Comparison of ENCODE assay signal across 8 cellular contexts in genomic region chr5:122844136-122844915, GRCh38. TPM values are rescaled to one million over a fixed set of nuclear protein-coding genes. Genes with fewer than 3 reads are reported as not detected.
DNase-seq lines count a peak whose midpoint lies in the region; ATAC-seq and TF ChIP-seq lines count a peak whose summit lies in the region.

No MANE protein-coding gene starts in this region.

- H3K4me3 ChIP-seq in NB4 (ENCODE audit: low read depth, low read length) (peak overlapping the region; percentile 69), duodenal mucosa (ENCODE audit: low read depth in 1 of 2, low read length in 2 of 2) (peak overlapping the region; percentile 79 to 86), mucosa of descending colon (no peak overlapping the region)

- peak overlapping the region; percentile 66 for H3K27ac ChIP-seq in duodenal mucosa (ENCODE audit: low read depth, low read length)

- DNase-seq in activated CD4-positive, alpha-beta T cell treated with anti-CD3 and anti-CD28 coated beads, Interleukin-2, amount 10 ng/mL, durations not matched to agents 24 days and 14 days: peak; percentile 61
- DNase-seq in activated CD4-positive, alpha-beta T cell treated with anti-CD3 and anti-CD28 coated beads, Interleukin-2, amount 50 U/mL, for 4 hours: no peak
- DNase-seq in NB4 (ENCODE audit: low read depth) (peak; percentile 27), mucosa of descending colon (peak in 1 of 3 donors; percentile 51), cerebellar cortex (ENCODE audit: low spot score) (no peak), NCI-H1694 treated with DMSO at 0.1 percent for 48 hours (lab: John Stamatoyannopoulos, UW) (no peak)
- no peak for DNase-seq in stimulated activated CD4-positive, alpha-beta T cell treated with anti-CD3 and anti-CD28 coated beads, Interleukin-2, amount 100 ng/mL, for 24 hours

- no peak for TF ChIP-seq CTCF in NB4 (IDR thresholded peaks at IDR 0.05; ENCODE audit: low read depth, low read length)
- no peak for TF ChIP-seq CTCF in mucosa of descending colon (IDR thresholded peaks at IDR 0.05)

- peaks cover 21% of the 10 kb centered on the region for H3K4me1 Mint-ChIP-seq in activated CD4-positive, alpha-beta T cell treated with anti-CD3 and anti-CD28 coated beads, Interleukin-2, amount 10 ng/mL, durations not matched to agents 24 days and 14 days

- no peak for TF ChIP-seq POLR2A in NB4 (IDR thresholded peaks at IDR 0.05; ENCODE audit: extremely low read depth, insufficient read length)

- peak overlapping the region; percentile 86 for H3K4me3 Mint-ChIP-seq in activated CD4-positive, alpha-beta T cell treated with anti-CD3 and anti-CD28 coated beads, Interleukin-2, amount 10 ng/mL, durations not matched to agents 24 days and 14 days

- peaks cover 4% of the 10 kb centered on the region for H3K9me3 Mint-ChIP-seq in activated CD4-positive, alpha-beta T cell treated with anti-CD3 and anti-CD28 coated beads, Interleukin-2, amount 10 ng/mL, durations not matched to agents 24 days and 14 days

- H3K36me3 ChIP-seq in duodenal mucosa (ENCODE audit: control insufficient read depth in 1 of 2, insufficient read depth in 2 of 2, low read length in 2 of 2) (no peaks in the 10 kb centered on the region), mucosa of descending colon (ENCODE audit: low read depth) (no peaks in the 10 kb centered on the region)

- H3K9ac ChIP-seq in duodenal mucosa (ENCODE audit: low read depth in 1 of 2, low read length in 2 of 2): peak overlapping the region; percentile 84 to 86

- peak overlapping the region; percentile 29 for H3K27ac Mint-ChIP-seq in activated CD4-positive, alpha-beta T cell treated with anti-CD3 and anti-CD28 coated beads, Interleukin-2, amount 10 ng/mL, durations not matched to agents 24 days and 14 days

- no peaks in the 10 kb centered on the region for H3K27me3 ChIP-seq in duodenal mucosa (ENCODE audit: control insufficient read depth in 1 of 2, insufficient read depth in 2 of 2, low read length in 2 of 2)

- peak; percentile 50 for ATAC-seq in mucosa of descending colon

- no peaks in the 10 kb centered on the region for H3K36me3 Mint-ChIP-seq in activated CD4-positive, alpha-beta T cell treated with anti-CD3 and anti-CD28 coated beads, Interleukin-2, amount 10 ng/mL, durations not matched to agents 24 days and 14 days (ENCODE audit: low read depth)

- intact Hi-C loops in activated CD4-positive, alpha-beta T cell treated with anti-CD3 and anti-CD28 coated beads, Interleukin-2, amount 10 ng/mL, durations not matched to agents 24 days and 14 days (cut with micrococcal nuclease): no loop called here
- intact Hi-C loops in mucosa of descending colon (cut with DNase I, micrococcal nuclease): no loop called here

- H3K4me1 ChIP-seq in duodenal mucosa (ENCODE audit: control insufficient read depth in 1 of 2, insufficient read depth in 2 of 2, low read length in 2 of 2): peaks cover 16 to 18% of the 10 kb centered on the region in 2 donors
- H3K4me1 ChIP-seq in mucosa of descending colon (ENCODE audit: low read depth): peaks cover 7% of the 10 kb centered on the region

- H3K9me3 ChIP-seq in duodenal mucosa (ENCODE audit: control insufficient read depth in 1 of 2, low read length in 2 of 2) (no peaks in the 10 kb centered on the region), mucosa of descending colon (no peaks in the 10 kb centered on the region)

- H3K27me3 Mint-ChIP-seq in activated CD4-positive, alpha-beta T cell treated with anti-CD3 and anti-CD28 coated beads, Interleukin-2, amount 10 ng/mL, durations not matched to agents 24 days and 14 days: peaks cover 35% of the 10 kb centered on the region

RNA-seq across cellular contexts. Expression of gene SNX24, which starts 1.1 kb away (rescaled TPM):
- 0.37 and 0.45 TPM in 2 replicates for total RNA-seq in activated CD4-positive, alpha-beta T cell treated with anti-CD3 and anti-CD28 coated beads, Interleukin-2, amount 10 ng/mL, durations not matched to agents 24 days and 14 days
- total RNA-seq in mucosa of descending colon: 10 to 100 TPM; 15.4 to 17.5 (median 15.7) TPM

Comparison
In these comparisons a context has a peak if more than half of its experiments do, and no peak if none do; other contexts are left out.
1. DNase-seq: peak in activated CD4-positive, alpha-beta T cell treated with anti-CD3 and anti-CD28 coated beads, Interleukin-2, amount 10 ng/mL, durations not matched to agents 24 days and 14 days (single experiment) and NB4 (single experiment); none in activated CD4-positive, alpha-beta T cell treated with anti-CD3 and anti-CD28 coated beads, Interleukin-2, amount 50 U/mL, for 4 hours (0 of 2), cerebellar cortex (single experiment), NCI-H1694 treated with DMSO at 0.1 percent for 48 hours (single experiment) and stimulated activated CD4-positive, alpha-beta T cell treated with anti-CD3 and anti-CD28 coated beads, Interleukin-2, amount 100 ng/mL, for 24 hours (0 of 2).
2. RNA of gene SNX24, which starts 1.1 kb away (total RNA-seq): 15.4 to 17.5 TPM in mucosa of descending colon; 0.37 to 0.45 TPM in activated CD4-positive, alpha-beta T cell treated with anti-CD3 and anti-CD28 coated beads, Interleukin-2, amount 10 ng/mL, durations not matched to agents 24 days and 14 days; every median in the first group is over 10 times any median in the second.